1 cellular context compared by ENCODE assay signal in genomic region chr2:241498115-241499070, GRCh38.
A peak's percentile ranks its signal among the peaks of the same experiment; 100 is the strongest.
TF ChIP-seq lines count a peak whose summit lies in the region.

No MANE protein-coding gene starts in this region.

TF ChIP-seq in K562, 482 proteins besides CTCF, POLR2A, EP300 and RAD21 (continued from another document):
- TF ChIP-seq SMARCB1 (IDR thresholded peaks at IDR 0.05; ENCODE audit: insufficient read length, low read depth) (no peak), KLF1 (tag; IDR thresholded peaks at IDR 0.05) (no peak), POLR2G (IDR thresholded peaks at IDR 0.05; ENCODE audit: low read depth, low read length) (peak; percentile 40)
